17 cellular contexts compared by ENCODE assay signal in the genomic region with DNA sequence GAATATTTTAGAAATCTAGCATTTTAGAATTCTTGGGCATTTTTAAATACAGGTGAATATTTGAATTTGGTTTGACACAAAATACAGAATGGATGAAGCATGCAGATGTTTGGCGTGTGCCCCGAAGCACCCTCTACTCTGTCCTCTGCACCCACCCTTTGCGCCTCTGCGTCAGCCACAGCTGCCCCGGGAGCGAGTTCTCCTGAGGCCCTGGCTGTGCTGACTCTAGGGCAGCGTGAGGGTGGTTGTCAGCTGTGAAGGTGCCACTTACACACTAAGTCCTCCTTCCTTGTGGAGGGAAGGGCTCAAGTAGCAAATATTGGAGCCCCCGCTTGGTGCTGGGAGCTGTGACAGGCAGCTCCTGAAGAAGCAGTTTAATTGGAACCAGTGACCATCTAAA. TPM values are rescaled to one million over a fixed set of nuclear protein-coding genes. Genes with fewer than 3 reads are reported as not detected.
DNase-seq lines count a peak whose midpoint lies in the region; ATAC-seq and TF ChIP-seq lines count a peak whose summit lies in the region.
"Had no signal": no experiment of that assay in that cellular context is flagged by ENCODE, and none has a peak within 500 bp of the region (broad histone marks: within the 10 kb centered on the region; RNA-seq: fewer than 3 reads in every experiment).

No MANE protein-coding gene starts in this region.

- CTCF ChIA-PET in activated CD4-positive, alpha-beta memory T cell treated with anti-CD3 and anti-CD28 coated beads for 36 hours (lab: Charles Lee): no interaction called here
- CTCF ChIA-PET in activated CD4-positive, alpha-beta memory T cell treated with anti-CD3 and anti-CD28 coated beads, Interleukin-2, amount 10 ng/mL, durations not matched to agents 7 days and 5 days (lab: Charles Lee): interaction anchor here (0.6 kb wide), 1 partner anchor 44 kb away, joined by 3 read pairs; no protein-coding TSS in a partner anchor

- H2BK5ac ChIP-seq in mesenchymal stem cell (ENCODE audit: low read depth, low read length, poor library complexity, severe bottlenecking): no peak overlapping the region

- H3K4me1 Mint-ChIP-seq in activated CD4-positive, alpha-beta memory T cell treated with anti-CD3 and anti-CD28 coated beads for 36 hours (ENCODE audit: low read depth): peaks cover 19% of the 10 kb centered on the region
- peaks cover 37% of the 10 kb centered on the region for H3K4me1 Mint-ChIP-seq in activated CD4-positive, alpha-beta memory T cell treated with anti-CD3 and anti-CD28 coated beads, Interleukin-2, amount 10 ng/mL, durations not matched to agents 7 days and 5 days
- H3K4me1 Mint-ChIP-seq in chondrocyte (ENCODE audit: low read depth): peaks cover 49% of the 10 kb centered on the region

- no peak overlapping the region for H2AK5ac ChIP-seq in mesenchymal stem cell (ENCODE audit: low read length, severe bottlenecking)

- H3K36me3 ChIP-seq in mesenchymal stem cell (ENCODE audit: control insufficient read depth in 1 of 2, insufficient read depth in 2 of 2, low read depth in 1 of 2, low read length in 2 of 2) (peaks cover 55 to 59% of the 10 kb centered on the region in 2 experiments), thoracic aorta (peaks cover 16% of the 10 kb centered on the region)

- peak overlapping the region; percentile 13 for H3K27ac Mint-ChIP-seq in activated CD4-positive, alpha-beta memory T cell treated with anti-CD3 and anti-CD28 coated beads for 36 hours
- no peak overlapping the region for H3K27ac Mint-ChIP-seq in activated CD4-positive, alpha-beta memory T cell treated with anti-CD3 and anti-CD28 coated beads, Interleukin-2, amount 10 ng/mL, durations not matched to agents 7 days and 5 days
- no peak overlapping the region for H3K27ac Mint-ChIP-seq in chondrocyte (ENCODE audit: unreplicated experiment)
- H3K27ac Mint-ChIP-seq: IgD-negative memory B cell; stimulated activated effector memory CD8-positive, alpha-beta T cell treated with anti-CD3 and anti-CD28 coated beads, Interleukin-12 subunit alpha, Interleukin-12 subunit beta, amount 100 ng/mL, for 72 hours; T-helper 1 cell treated with Interleukin-12 subunit alpha and Interleukin-12 subunit beta and Interleukin-4 antibody, amounts not matched to agents 30 μg/mL and 1 μg/mL, for 36 hours had no signal

- peaks cover 17% of the 10 kb centered on the region for H3K4me1 ChIP-seq in mesenchymal stem cell (ENCODE audit: control insufficient read depth, insufficient read depth, low read depth, low read length)
- peaks cover 33 to 38% of the 10 kb centered on the region in 2 donors for H3K4me1 ChIP-seq in thoracic aorta (ENCODE audit: control insufficient read depth in 1 of 2, low read depth in 2 of 2)

- no peak overlapping the region for H4K91ac ChIP-seq in mesenchymal stem cell (ENCODE audit: low read length)

- peaks cover 10% of the 10 kb centered on the region for H3K79me1 ChIP-seq in mesenchymal stem cell (replicated peaks; ENCODE audit: low read length, poor library complexity, severe bottlenecking)

- H3K4me3 ChIP-seq in mesenchymal stem cell (ENCODE audit: insufficient read depth in 1 of 2, low read depth in 1 of 2, low read length in 2 of 2) (peak overlapping the region in 1 of 2 experiments; percentile 14), thoracic aorta (peak overlapping the region; percentile 10), foreskin fibroblast (ENCODE audit: low read depth in 1 of 2, low read length in 2 of 2) (no peak overlapping the region)

- H4K8ac ChIP-seq in mesenchymal stem cell (ENCODE audit: low read length): no peak overlapping the region

- POLR2A ChIA-PET in activated CD4-positive, alpha-beta memory T cell treated with anti-CD3 and anti-CD28 coated beads for 36 hours (lab: Charles Lee): no interaction called here
- POLR2A ChIA-PET in activated CD4-positive, alpha-beta memory T cell treated with anti-CD3 and anti-CD28 coated beads, Interleukin-2, amount 10 ng/mL, durations not matched to agents 7 days and 5 days (lab: Charles Lee): no interaction called here

- H3K4me2 ChIP-seq in mesenchymal stem cell (ENCODE audit: low read length, poor library complexity, severe bottlenecking): no peak overlapping the region

- H3K36me3 Mint-ChIP-seq in activated CD4-positive, alpha-beta memory T cell treated with anti-CD3 and anti-CD28 coated beads for 36 hours: peaks cover 35% of the 10 kb centered on the region
- peaks cover 54% of the 10 kb centered on the region for H3K36me3 Mint-ChIP-seq in activated CD4-positive, alpha-beta memory T cell treated with anti-CD3 and anti-CD28 coated beads, Interleukin-2, amount 10 ng/mL, durations not matched to agents 7 days and 5 days (ENCODE audit: low read depth)
- H3K36me3 Mint-ChIP-seq in chondrocyte (ENCODE audit: low read depth): peaks cover 23% of the 10 kb centered on the region

- no peaks in the 10 kb centered on the region for H3K27me3 Mint-ChIP-seq in activated CD4-positive, alpha-beta memory T cell treated with anti-CD3 and anti-CD28 coated beads for 36 hours
- no peaks in the 10 kb centered on the region for H3K27me3 Mint-ChIP-seq in activated CD4-positive, alpha-beta memory T cell treated with anti-CD3 and anti-CD28 coated beads, Interleukin-2, amount 10 ng/mL, durations not matched to agents 7 days and 5 days
- H3K27me3 Mint-ChIP-seq in chondrocyte (ENCODE audit: low read depth): no peaks in the 10 kb centered on the region
- H3K27me3 Mint-ChIP-seq: IgD-negative memory B cell had no signal

- no peak overlapping the region for H2BK15ac ChIP-seq in mesenchymal stem cell (ENCODE audit: low read depth, poor library complexity, severe bottlenecking)

- H3K27me3 ChIP-seq in mesenchymal stem cell (ENCODE audit: control insufficient read depth in 1 of 2, insufficient read depth in 1 of 2, low read length in 2 of 2) (no peaks in the 10 kb centered on the region), thoracic aorta (replicated peaks; ENCODE audit: insufficient read depth) (no peaks in the 10 kb centered on the region)

- intact Hi-C loops in activated CD4-positive, alpha-beta memory T cell treated with anti-CD3 and anti-CD28 coated beads for 36 hours (cut with micrococcal nuclease): no loop called here

- no peak overlapping the region for H2AFZ ChIP-seq in mesenchymal stem cell (ENCODE audit: low read depth, low read length)

- H2BK120ac ChIP-seq in mesenchymal stem cell (ENCODE audit: low read depth, low read length): no peak overlapping the region

- H3K18ac ChIP-seq in mesenchymal stem cell (ENCODE audit: low read depth in 1 of 2, low read length in 2 of 2): no peak overlapping the region

- H3K14ac ChIP-seq in mesenchymal stem cell (ENCODE audit: low read length in 2 of 2): peak overlapping the region in 1 of 2 experiments; percentile 61

- DNase-seq in activated CD4-positive, alpha-beta memory T cell treated with anti-CD3 and anti-CD28 coated beads for 36 hours: no peak
- no peak for DNase-seq in activated CD4-positive, alpha-beta memory T cell treated with anti-CD3 and anti-CD28 coated beads, Interleukin-2, amount 10 ng/mL, durations not matched to agents 7 days and 5 days
- DNase-seq in mesenchymal stem cell: no peak
- DNase-seq in thoracic aorta (ENCODE audit: low spot score): no peak
- DNase-seq in chondrocyte (ENCODE audit: low spot score): no peak
- DNase-seq in foreskin fibroblast: no peak
- no peak for DNase-seq in NCI-H1092 treated with DMSO at 0.1 percent for 48 hours (lab: John Stamatoyannopoulos, UW)
- DNase-seq: activated CD4-positive, alpha-beta T cell treated with anti-CD3 and anti-CD28 coated beads for 1 hour; activated T-cell treated with anti-CD3 and anti-CD28 coated beads, Interleukin-2, amount 50 U/mL, for 48 hours; GDM1; NCI-H1105 treated with DMSO at 0.1 percent for 48 hours; NCI-H510A; stimulated activated CD4-positive, alpha-beta T cell treated with anti-CD3 and anti-CD28 coated beads, Interleukin-4, amount 100 ng/mL, for 4 hours had no signal

- no peaks in the 10 kb centered on the region for H3K9me3 Mint-ChIP-seq in activated CD4-positive, alpha-beta memory T cell treated with anti-CD3 and anti-CD28 coated beads for 36 hours
- H3K9me3 Mint-ChIP-seq in activated CD4-positive, alpha-beta memory T cell treated with anti-CD3 and anti-CD28 coated beads, Interleukin-2, amount 10 ng/mL, durations not matched to agents 7 days and 5 days: no peaks in the 10 kb centered on the region
- H3K9me3 Mint-ChIP-seq in chondrocyte (ENCODE audit: low read depth): no peaks in the 10 kb centered on the region
- H3K9me3 Mint-ChIP-seq: IgD-negative memory B cell; stimulated activated effector memory CD8-positive, alpha-beta T cell treated with anti-CD3 and anti-CD28 coated beads, Interleukin-12 subunit alpha, Interleukin-12 subunit beta, amount 100 ng/mL, for 72 hours; T-helper 1 cell treated with Interleukin-12 subunit alpha and Interleukin-12 subunit beta and Interleukin-4 antibody, amounts not matched to agents 30 μg/mL and 1 μg/mL, for 36 hours had no signal

- H3K9me3 ChIP-seq in mesenchymal stem cell (ENCODE audit: control insufficient read depth, low read length) (no peaks in the 10 kb centered on the region), thoracic aorta (no peaks in the 10 kb centered on the region)

- WGBS in mesenchymal stem cell: 97% methylated on average over 7 of the region's 8 CpGs

- H3K27ac ChIP-seq in cingulate gyrus (ENCODE audit: low read depth, low read length): peak overlapping the region; percentile 67
- H3K27ac ChIP-seq in mesenchymal stem cell (ENCODE audit: low read length, poor library complexity, severe bottlenecking): no peak overlapping the region
- peak overlapping the region in 1 of 2 donors; percentile 4 for H3K27ac ChIP-seq in thoracic aorta

- H3K4ac ChIP-seq in mesenchymal stem cell (ENCODE audit: low read depth in 1 of 2, low read length in 2 of 2): no peak overlapping the region

- no peak overlapping the region for H3K4me3 Mint-ChIP-seq in activated CD4-positive, alpha-beta memory T cell treated with anti-CD3 and anti-CD28 coated beads for 36 hours
- H3K4me3 Mint-ChIP-seq in activated CD4-positive, alpha-beta memory T cell treated with anti-CD3 and anti-CD28 coated beads, Interleukin-2, amount 10 ng/mL, durations not matched to agents 7 days and 5 days: no peak overlapping the region
- H3K4me3 Mint-ChIP-seq in chondrocyte (ENCODE audit: unreplicated experiment): no peak overlapping the region
- H3K4me3 Mint-ChIP-seq: IgD-negative memory B cell; stimulated activated effector memory CD8-positive, alpha-beta T cell treated with anti-CD3 and anti-CD28 coated beads, Interleukin-12 subunit alpha, Interleukin-12 subunit beta, amount 100 ng/mL, for 72 hours; T-helper 1 cell treated with Interleukin-12 subunit alpha and Interleukin-12 subunit beta and Interleukin-4 antibody, amounts not matched to agents 30 μg/mL and 1 μg/mL, for 36 hours had no signal

- peak overlapping the region; percentile 71 for H3K9ac ChIP-seq in mesenchymal stem cell (ENCODE audit: low read length)

- TF ChIP-seq CTCF in thoracic aorta (IDR thresholded peaks at IDR 0.05): no peak
- TF ChIP-seq CTCF in chondrocyte (IDR thresholded peaks at IDR 0.05): no peak
- no peak for TF ChIP-seq CTCF in foreskin fibroblast (IDR thresholded peaks at IDR 0.05; ENCODE audit: low read depth, low read length)

- no peak for ATAC-seq in thoracic aorta (ENCODE audit: insufficient number of reproducible peaks, low FRiP score, low read depth)
- ATAC-seq: stimulated activated effector memory CD8-positive, alpha-beta T cell treated with anti-CD3 and anti-CD28 coated beads, Interleukin-12 subunit alpha, Interleukin-12 subunit beta, amount 100 ng/mL, for 72 hours had no signal

- H2BK12ac ChIP-seq in mesenchymal stem cell (ENCODE audit: low read length in 2 of 2): no peak overlapping the region

- H3K23ac ChIP-seq in mesenchymal stem cell (ENCODE audit: low read length in 2 of 2): no peak overlapping the region

RNA-seq across cellular contexts. Expression of a gene that starts 25.0 kb away (rescaled TPM):
- 100 to 1,000 TPM; 188 to 196 TPM for total RNA-seq in activated CD4-positive, alpha-beta memory T cell treated with anti-CD3 and anti-CD28 coated beads for 36 hours
- total RNA-seq in activated CD4-positive, alpha-beta memory T cell treated with anti-CD3 and anti-CD28 coated beads, Interleukin-2, amount 10 ng/mL, durations not matched to agents 7 days and 5 days: 100 to 1,000 TPM; 153 to 155 TPM
- 362 TPM for polyA plus RNA-seq in mesenchymal stem cell (2013, experiment 1 of 2)
- polyA plus RNA-seq in mesenchymal stem cell (2013, experiment 2 of 2): 378 TPM
- 100 to 1,000 TPM; 125 to 163 TPM for total RNA-seq in thoracic aorta
- total RNA-seq in chondrocyte: 224 to 293 TPM (median 282 TPM) in 3 replicates

RNA-seq across cellular contexts. Expression of a gene that starts 48.4 kb away (rescaled TPM):
- 10 to 100 TPM; 12.8 to 13.6 TPM for total RNA-seq in activated CD4-positive, alpha-beta memory T cell treated with anti-CD3 and anti-CD28 coated beads for 36 hours
- 10 to 100 TPM; 15.7 to 16.5 TPM for total RNA-seq in activated CD4-positive, alpha-beta memory T cell treated with anti-CD3 and anti-CD28 coated beads, Interleukin-2, amount 10 ng/mL, durations not matched to agents 7 days and 5 days
- 6.1 TPM for polyA plus RNA-seq in mesenchymal stem cell (2013, experiment 1 of 2)
- 6.4 TPM for polyA plus RNA-seq in mesenchymal stem cell (2013, experiment 2 of 2)
- total RNA-seq in thoracic aorta (10 to 100 TPM; 16.5 to 28.6 TPM), chondrocyte (23.9 to 30.5 TPM (median 30.0 TPM) in 3 replicates)

RNA-seq across cellular contexts. Expression of a gene that starts 50.6 kb away (rescaled TPM):
- total RNA-seq in activated CD4-positive, alpha-beta memory T cell treated with anti-CD3 and anti-CD28 coated beads for 36 hours: 10 to 100 TPM in 1 of 2 experiments, 1 to 10 TPM in 1; 9.5 to 13.2 TPM
- total RNA-seq in activated CD4-positive, alpha-beta memory T cell treated with anti-CD3 and anti-CD28 coated beads, Interleukin-2, amount 10 ng/mL, durations not matched to agents 7 days and 5 days: 10 to 100 TPM in 1 of 2 experiments, 1 to 10 TPM in 1; 9.0 to 10.6 TPM
- 14.7 TPM for polyA plus RNA-seq in mesenchymal stem cell (2013, experiment 1 of 2)
- 14.3 TPM for polyA plus RNA-seq in mesenchymal stem cell (2013, experiment 2 of 2)
- total RNA-seq in thoracic aorta: 10 to 100 TPM; 13.9 to 30.1 TPM
- total RNA-seq in chondrocyte: 30.8 to 39.0 TPM (median 32.2 TPM) in 3 replicates
